In the genomic region with DNA sequence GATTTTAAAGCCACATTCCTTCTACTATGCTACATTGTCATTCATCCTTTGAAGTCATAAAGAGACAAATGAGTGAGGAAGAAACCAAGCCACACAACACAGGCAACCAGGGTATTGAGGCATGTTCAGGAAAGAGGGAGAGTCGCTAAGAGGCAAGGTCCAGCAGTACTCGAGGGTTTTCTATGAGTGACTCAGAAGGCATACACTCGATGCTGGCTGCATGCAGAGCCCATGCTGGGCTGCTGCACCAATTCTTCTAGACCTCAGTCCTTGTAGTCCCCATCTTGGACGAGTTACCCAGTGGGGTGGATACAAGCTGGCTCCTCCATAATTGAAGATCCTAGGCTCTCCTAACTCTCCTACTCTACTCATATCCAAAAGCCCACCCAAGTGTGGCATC, we compare ENCODE assay signal across 29 cellular contexts. TPM values are rescaled to one million over a fixed set of nuclear protein-coding genes. Genes with fewer than 3 reads are reported as not detected.
"Had no signal": no experiment of that assay in that cellular context is flagged by ENCODE, and none has a peak within 500 bp of the region (broad histone marks: within the 10 kb centered on the region; RNA-seq: fewer than 3 reads in every experiment).

No MANE protein-coding gene starts in this region.

- H3K27me3 Mint-ChIP-seq: activated CD4-positive, alpha-beta memory T cell treated with anti-CD3 and anti-CD28 coated beads for 36 hours; activated CD4-positive, alpha-beta T cell treated with anti-CD3 and anti-CD28 coated beads, Interleukin-2, amount 10 ng/mL, durations not matched to agents 7 days and 5 days; activated naive CD4-positive, alpha-beta T cell treated with anti-CD3 and anti-CD28 coated beads, Interleukin-2, amount 10 ng/mL, durations not matched to agents 7 days and 5 days; brain; central memory CD8-positive, alpha-beta T cell had no signal

- H3K27ac Mint-ChIP-seq: activated CD4-positive, alpha-beta memory T cell treated with anti-CD3 and anti-CD28 coated beads for 36 hours; activated CD4-positive, alpha-beta T cell treated with anti-CD3 and anti-CD28 coated beads, Interleukin-2, amount 10 ng/mL, durations not matched to agents 7 days and 5 days; activated naive CD4-positive, alpha-beta T cell treated with anti-CD3 and anti-CD28 coated beads, Interleukin-2, amount 10 ng/mL, durations not matched to agents 7 days and 5 days; activated T-cell treated with anti-CD3 and anti-CD28 coated beads, Interleukin-2, amount 50 U/mL, for 72 hours; activated T-helper 2 cell treated with anti-CD3 and anti-CD28 coated beads, Interferon-gamma antibody, Interleukin-2, Interleukin-4, amounts not matched to agents 10 μg/mL and 5 μg/mL and 100 μg/mL, durations not matched to agents 14 hours and 24 hours and 36 hours; brain had no signal

- H3K27ac ChIP-seq: ascending aorta, Peyer's patch, RWPE1, SJCRH30 had no signal

- H3K4me3 Mint-ChIP-seq: activated CD4-positive, alpha-beta memory T cell treated with anti-CD3 and anti-CD28 coated beads for 36 hours; activated CD4-positive, alpha-beta T cell treated with anti-CD3 and anti-CD28 coated beads, Interleukin-2, amount 10 ng/mL, durations not matched to agents 7 days and 5 days; activated naive CD4-positive, alpha-beta T cell treated with anti-CD3 and anti-CD28 coated beads, Interleukin-2, amount 10 ng/mL, durations not matched to agents 7 days and 5 days; activated T-cell treated with anti-CD3 and anti-CD28 coated beads, Interleukin-2, amount 50 U/mL, for 72 hours; brain; central memory CD8-positive, alpha-beta T cell had no signal

- H3K36me3 ChIP-seq: ascending aorta, SJCRH30 had no signal

- H3K9me3 Mint-ChIP-seq: activated CD4-positive, alpha-beta memory T cell treated with anti-CD3 and anti-CD28 coated beads for 36 hours; activated CD4-positive, alpha-beta T cell treated with anti-CD3 and anti-CD28 coated beads, Interleukin-2, amount 10 ng/mL, durations not matched to agents 7 days and 5 days; activated naive CD4-positive, alpha-beta T cell treated with anti-CD3 and anti-CD28 coated beads, Interleukin-2, amount 10 ng/mL, durations not matched to agents 7 days and 5 days; activated T-cell treated with anti-CD3 and anti-CD28 coated beads, Interleukin-2, amount 50 U/mL, for 72 hours; activated T-helper 2 cell treated with anti-CD3 and anti-CD28 coated beads, Interferon-gamma antibody, Interleukin-2, Interleukin-4, amounts not matched to agents 10 μg/mL and 5 μg/mL and 100 μg/mL, durations not matched to agents 14 hours and 24 hours and 36 hours; brain; central memory CD8-positive, alpha-beta T cell had no signal

- H3K9ac ChIP-seq: SK-N-SH had no signal

- DNase-seq: activated CD4-positive, alpha-beta memory T cell treated with anti-CD3 and anti-CD28 coated beads for 36 hours; activated CD4-positive, alpha-beta T cell treated with anti-CD3 and anti-CD28 coated beads, Interleukin-2, amount 10 ng/mL, durations not matched to agents 7 days and 5 days; activated CD8-positive, alpha-beta memory T cell treated with anti-CD3 and anti-CD28 coated beads, Interleukin-2, amount 50 U/mL, for 4 hours; activated gamma-delta T cell treated with Interleukin-2 at 50 U/mL for 16 hours; activated naive CD4-positive, alpha-beta T cell treated with anti-CD3 and anti-CD28 coated beads, Interleukin-2, amount 10 ng/mL, durations not matched to agents 7 days and 5 days; activated T-cell treated with anti-CD3 and anti-CD28 coated beads, Interleukin-2, amount 50 U/mL, for 72 hours; amniotic stem cell; KG1; MV-4-11; NCI-H1092 treated with DMSO at 0.1 percent for 48 hours; NCI-H1417 treated with DMSO at 0.1 percent for 48 hours; NCI-H1694 treated with DMSO at 0.1 percent for 48 hours; NCI-H2029 treated with DMSO at 0.1 percent for 48 hours; NCI-H345; NCI-H510A; NCI-H69; Peyer's patch; Right ventricle myocardium superior; SJCRH30; SK-N-SH; T-helper 1 cell had no signal

- H3K27me3 ChIP-seq: ascending aorta, Peyer's patch, SJCRH30 had no signal

- ATAC-seq: activated CD4-positive, CD25-positive, alpha-beta regulatory T cell treated with anti-CD3 and anti-CD28 coated beads, Interleukin-2, amount 50 U/mL, for 24 hours; activated T-cell treated with anti-CD3 and anti-CD28 coated beads, Interleukin-2, amount 50 U/mL, for 72 hours had no signal

- H3K4me3 ChIP-seq: ascending aorta, Peyer's patch, SJCRH30 had no signal

- H3K9me3 ChIP-seq: ascending aorta, Peyer's patch, SJCRH30, SK-N-SH had no signal

RNA-seq across cellular contexts. Expression of a gene that starts 57.6 kb away (rescaled TPM):
- total RNA-seq: activated CD4-positive, alpha-beta memory T cell treated with anti-CD3 and anti-CD28 coated beads for 36 hours; activated CD4-positive, alpha-beta T cell treated with anti-CD3 and anti-CD28 coated beads, Interleukin-2, amount 10 ng/mL, durations not matched to agents 7 days and 5 days; activated CD8-positive, alpha-beta memory T cell treated with anti-CD3 and anti-CD28 coated beads for 36 hours; activated T-cell treated with anti-CD3 and anti-CD28 coated beads, Interleukin-2, amount 50 U/mL, for 72 hours; activated T-helper 2 cell treated with anti-CD3 and anti-CD28 coated beads, Interferon-gamma antibody, Interleukin-2, Interleukin-4, amounts not matched to agents 10 μg/mL and 5 μg/mL and 100 μg/mL, durations not matched to agents 14 hours and 24 hours and 36 hours; T-helper 2 cell treated with Interferon-gamma antibody and Interleukin-4, amounts not matched to agents 100 ng/mL and 5 ng/mL, for 36 hours had no signal
